8 cellular contexts compared by ENCODE assay signal in genomic region chr9:122158202-122158601, GRCh38. TPM values are rescaled to one million over a fixed set of nuclear protein-coding genes. Genes with fewer than 3 reads are reported as not detected.
DNase-seq lines count a peak whose midpoint lies in the region; ATAC-seq and TF ChIP-seq lines count a peak whose summit lies in the region.

No MANE protein-coding gene starts in this region.

- no peak overlapping the region for H3K4me3 ChIP-seq in right lobe of liver

- H3K27me3 Mint-ChIP-seq in brain = peaks cover 9% of the 10 kb centered on the region

- peaks cover 4 to 15% (median 11%) of the 10 kb centered on the region in 5 experiments for H3K9me3 Mint-ChIP-seq in brain

- peak overlapping the region; percentile 48 to 73 (median 69) for H3K4me3 Mint-ChIP-seq in brain

- H3K36me3 ChIP-seq in right lobe of liver = no peaks in the 10 kb centered on the region

- no peak for ATAC-seq in right lobe of liver

- H3K9me3 ChIP-seq in right lobe of liver = no peaks in the 10 kb centered on the region

- intact Hi-C loops in right lobe of liver (cut with DNase I) = no loop called here

- WGBS in right lobe of liver (ENCODE audit: insufficient coverage, low coverage, low lambda C conversion rate, missing lambda C conversion rate) = 81% methylated on average over 3 of the region's 3 CpGs

- H3K27me3 ChIP-seq in right lobe of liver = no peaks in the 10 kb centered on the region

- H3K36me3 Mint-ChIP-seq in brain = no peaks in the 10 kb centered on the region

- DNase-seq in NCI-H748 (lab: John Stamatoyannopoulos, UW; ENCODE audit: unreplicated experiment) (peak; percentile 28), NCI-H748 treated with DMSO at 0.1 percent for 48 hours (lab: John Stamatoyannopoulos, UW) (no peak), HPDE6-E6E7 (ENCODE audit: extremely low spot score) (peak; percentile 28), SKM-1 (lab: John Stamatoyannopoulos, UW; ENCODE audit: unreplicated experiment) (peak; percentile 16), right lobe of liver (no peak), globus pallidus (ENCODE audit: low spot score) (no peak), DMS153 (lab: John Stamatoyannopoulos, UW) (no peak)

- TF ChIP-seq CTCF in brain (conservative IDR thresholded peaks at IDR 0.05) (peak in 1 of 2 experiments; percentile 42), right lobe of liver (IDR thresholded peaks at IDR 0.05) (peak; percentile 10 to 32 (median 21))

- TF ChIP-seq POLR2A in right lobe of liver (IDR thresholded peaks at IDR 0.05) = no peak

- H3K4me1 ChIP-seq in right lobe of liver = peaks cover 0 to 14% (median 0%) of the 10 kb centered on the region in 4 donors

- H3K27ac Mint-ChIP-seq in brain = no peak overlapping the region

- H3K27ac ChIP-seq in right lobe of liver = no peak overlapping the region

- peaks cover 56% of the 10 kb centered on the region for H3K4me1 Mint-ChIP-seq in brain

RNA-seq across cellular contexts. Expression of gene NDUFA8, which starts 1.4 kb away (rescaled TPM):
- polyA plus RNA-seq in brain (ENCODE audit: insufficient read depth, low read depth, low replicate concordance) = 207 TPM
- total RNA-seq in right lobe of liver = 10 to 100 TPM; 27.3 to 43.9 (median 29.0) TPM

RNA-seq across cellular contexts. Expression of gene MORN5, which starts 1.5 kb away (rescaled TPM):
- 11.9 TPM for polyA plus RNA-seq in brain (ENCODE audit: insufficient read depth, low read depth, low replicate concordance)
- total RNA-seq in right lobe of liver = not detected

Comparison
In these comparisons a context has a peak if more than half of its experiments do, and no peak if none do; other contexts are left out.
1. DNase-seq: peak in NCI-H748 (single experiment), HPDE6-E6E7 (single experiment) and SKM-1 (single experiment); none in NCI-H748 treated with DMSO at 0.1 percent for 48 hours (single experiment), right lobe of liver (0 of 3), globus pallidus (single experiment) and DMS153 (single experiment).